ENCODE assay signal across 1 cellular context in genomic region chr10:21368728-21369425, GRCh38.
TF ChIP-seq lines count a peak whose summit lies in the region.

No MANE protein-coding gene starts in this region.

TF ChIP-seq in GM12878, 131 proteins besides CTCF, POLR2A, EP300 and RAD21 (continued from another document):
- TF ChIP-seq NR2F1 (conservative IDR thresholded peaks at IDR 0.05) (no peak), POLR2AphosphoS2 (IDR thresholded peaks at IDR 0.05; ENCODE audit: low read depth, low read length) (no peak), MAX (IDR thresholded peaks at IDR 0.05; ENCODE audit: low read depth, low read length) (no peak), E2F8 (IDR thresholded peaks at IDR 0.05; ENCODE audit: low read depth, partially characterized antibody) (no peak), RELB (IDR thresholded peaks at IDR 0.05; ENCODE audit: low read depth) (no peak)
TF ChIP-seq in GM12878: peak in this region for 0.
